In the genomic region with DNA sequence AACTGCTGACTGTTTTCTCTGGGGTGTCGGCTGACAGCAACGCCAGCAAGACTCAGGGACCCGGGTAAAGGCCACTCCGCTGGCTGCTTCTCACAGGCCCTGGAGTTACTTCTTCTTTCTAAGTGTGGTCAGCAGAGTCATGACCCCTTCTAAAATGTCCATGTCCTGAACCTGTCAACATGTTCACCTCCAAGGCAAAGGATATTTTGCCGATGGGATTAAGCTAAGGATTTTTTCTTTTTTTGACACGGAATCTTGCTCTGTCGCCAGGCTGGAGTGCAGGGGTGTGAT, we compare ENCODE assay signal across 18 cellular contexts. TPM values are rescaled to one million over a fixed set of nuclear protein-coding genes. Genes with fewer than 3 reads are reported as not detected.
DNase-seq lines count a peak whose midpoint lies in the region; ATAC-seq and TF ChIP-seq lines count a peak whose summit lies in the region.
"Had no signal": no experiment of that assay in that cellular context is flagged by ENCODE, and none has a peak within 500 bp of the region (broad histone marks: within the 10 kb centered on the region; RNA-seq: fewer than 3 reads in every experiment).

No MANE protein-coding gene starts in this region.

- no peak for ATAC-seq in GM18517 (IDR thresholded peaks at IDR 0.05; ENCODE audit: unreplicated experiment)
- ATAC-seq in psoas muscle, result no peak
- ATAC-seq: Panc1 had no signal

- H3K9me3 Mint-ChIP-seq in IgD-negative memory B cell, result no peaks in the 10 kb centered on the region
- H3K9me3 Mint-ChIP-seq: activated CD4-positive, alpha-beta T cell treated with anti-CD3 and anti-CD28 coated beads, Interleukin-2, amount 10 ng/mL, durations not matched to agents 24 days and 14 days; HFFc6 had no signal

- peak in 4 of 7 donors; percentile 48 to 66 (median 62) for DNase-seq in adrenal gland
- DNase-seq in medulla oblongata (ENCODE audit: extremely low spot score), result peak; percentile 34
- peak in 3 of 49 donors; percentile 9 to 14 (median 13) for DNase-seq in substantia nigra (lab: John Stamatoyannopoulos, UW)
- DNase-seq in uterus, result no peak
- DNase-seq in psoas muscle, result no peak
- no peak for DNase-seq in NCI-H1436 treated with DMSO at 0.1 percent for 48 hours (lab: John Stamatoyannopoulos, UW)
- DNase-seq: activated CD4-positive, alpha-beta T cell treated with anti-CD3 and anti-CD28 coated beads, Interleukin-2, amount 10 ng/mL, durations not matched to agents 24 days and 14 days; activated CD8-positive, alpha-beta memory T cell treated with anti-CD3 and anti-CD28 coated beads, Interleukin-2, amount 50 U/mL, for 48 hours; activated gamma-delta T cell treated with Interleukin-2 at 50 U/mL for 16 hours; HFFc6; midbrain; NCI-H1436; NCI-H2171 treated with DMSO at 0.1 percent for 48 hours; NCI-H774; stimulated activated CD4-positive, alpha-beta T cell treated with anti-CD3 and anti-CD28 coated beads, Interleukin-4, amount 100 ng/mL, for 1 hour had no signal

- H3K36me3 ChIP-seq in adrenal gland (replicated peaks in 1 of 2), result no peaks in the 10 kb centered on the region
- no peaks in the 10 kb centered on the region for H3K36me3 ChIP-seq in uterus
- peaks cover 0 to 2% of the 10 kb centered on the region in 2 donors for H3K36me3 ChIP-seq in psoas muscle (ENCODE audit: insufficient read depth in 1 of 2, low read depth in 1 of 2)

- H3K9me3 ChIP-seq in adrenal gland (replicated peaks in 1 of 3) (no peaks in the 10 kb centered on the region), uterus (no peaks in the 10 kb centered on the region), psoas muscle (no peaks in the 10 kb centered on the region)

- H3K4me1 Mint-ChIP-seq in IgD-negative memory B cell, result peaks cover 5 to 10% (median 9%) of the 10 kb centered on the region in 3 donors

- peak overlapping the region in 1 of 4 donors; percentile 74 for H3K4me3 Mint-ChIP-seq in IgD-negative memory B cell
- H3K4me3 Mint-ChIP-seq: activated CD4-positive, alpha-beta T cell treated with anti-CD3 and anti-CD28 coated beads, Interleukin-2, amount 10 ng/mL, durations not matched to agents 24 days and 14 days; HFFc6 had no signal

- peak overlapping the region; percentile 39 to 96 (median 91) for H3K27ac Mint-ChIP-seq in IgD-negative memory B cell
- H3K27ac Mint-ChIP-seq: activated CD4-positive, alpha-beta T cell treated with anti-CD3 and anti-CD28 coated beads, Interleukin-2, amount 10 ng/mL, durations not matched to agents 24 days and 14 days; HFFc6 had no signal

- H3K27ac ChIP-seq in adrenal gland (peak overlapping the region in 2 of 5 donors; percentile 79 to 81), substantia nigra (ENCODE audit: low read depth, low read length, poor library complexity, severe bottlenecking) (peak overlapping the region; percentile 61), uterus (no peak overlapping the region), psoas muscle (no peak overlapping the region)

- intact Hi-C loops in adrenal gland (cut with DNase I), result no loop called here
- intact Hi-C loops in uterus (cut with DNase I; ENCODE audit: low total_unique reads), result no loop called here
- intact Hi-C loops in psoas muscle (cut with DNase I), result no loop called here

- no peaks in the 10 kb centered on the region for H3K36me3 Mint-ChIP-seq in IgD-negative memory B cell

- peaks cover 6 to 19% of the 10 kb centered on the region in 2 donors for H3K4me1 ChIP-seq in adrenal gland (replicated peaks in 1 of 2)
- no peaks in the 10 kb centered on the region for H3K4me1 ChIP-seq in uterus
- no peaks in the 10 kb centered on the region for H3K4me1 ChIP-seq in psoas muscle

- no peak for TF ChIP-seq POLR2A in adrenal gland (IDR thresholded peaks at IDR 0.05)
- no peak for TF ChIP-seq POLR2A in uterus (IDR thresholded peaks at IDR 0.05)

- H3K27me3 ChIP-seq in adrenal gland (no peaks in the 10 kb centered on the region), uterus (no peaks in the 10 kb centered on the region), psoas muscle (ENCODE audit: insufficient read depth in 3 of 3, low read length in 2 of 3) (no peaks in the 10 kb centered on the region)

- TF ChIP-seq CTCF in adrenal gland (IDR thresholded peaks at IDR 0.05) (no peak), uterus (IDR thresholded peaks at IDR 0.05) (no peak), psoas muscle (IDR thresholded peaks at IDR 0.05) (no peak)

- H3K27me3 Mint-ChIP-seq in IgD-negative memory B cell, result peaks cover 5% of the 10 kb centered on the region
- H3K27me3 Mint-ChIP-seq: activated CD4-positive, alpha-beta T cell treated with anti-CD3 and anti-CD28 coated beads, Interleukin-2, amount 10 ng/mL, durations not matched to agents 24 days and 14 days had no signal

- WGBS in adrenal gland, 4 donors, result 73 to 87% (median 85%) methylated on average over 7 of the region's 7 CpGs
- WGBS in psoas muscle, 3 donors, result 82 to 87% (median 85%) methylated on average over 7 of the region's 7 CpGs

- H3K4me3 ChIP-seq in adrenal gland, result no peak overlapping the region
- no peak overlapping the region for H3K4me3 ChIP-seq in uterus
- H3K4me3 ChIP-seq in psoas muscle, result no peak overlapping the region

RNA-seq across cellular contexts. Expression of gene PEX11G, which starts 7.9 kb away (rescaled TPM):
- polyA plus RNA-seq in IgD-negative memory B cell (2.8 TPM), adrenal gland (10 to 100 TPM in 2 of 3 donors, 1 to 10 TPM in 1; 2.5 to 24.5 (median 24.0) TPM), psoas muscle (1 to 10 TPM; 1.0 to 1.1 (median 1.1) TPM)
- total RNA-seq in adrenal gland (10 to 100 TPM in 5 of 8 donors, 1 to 10 TPM in 3; 4.9 to 17.5 (median 13.8) TPM), uterus (1 to 10 TPM in 2 of 4 donors, not detected in 2; 2.1 to 3.0 TPM), psoas muscle (1 to 10 TPM; 1.1 to 1.4 (median 1.2) TPM)

RNA-seq across cellular contexts. Expression of gene ZNF358, which starts 35.0 kb away (rescaled TPM):
- 1.3 TPM for polyA plus RNA-seq in IgD-negative memory B cell
- total RNA-seq in adrenal gland, result 100 to 1,000 TPM in 5 of 8 donors, 10 to 100 TPM in 3; 56.1 to 113 (median 101) TPM
- 100 to 1,000 TPM in 2 of 3 donors, 10 to 100 TPM in 1; 30.3 to 197 (median 148) TPM for polyA plus RNA-seq in adrenal gland
- total RNA-seq in uterus, result 10 to 100 TPM; 19.1 to 69.1 (median 33.8) TPM
- 100 to 1,000 TPM in 1 of 4 donors, 10 to 100 TPM in 3; 80.4 to 109 (median 90.1) TPM for total RNA-seq in psoas muscle
- 100 to 1,000 TPM in 1 of 3 donors, 10 to 100 TPM in 2; 38.1 to 110 (median 88.9) TPM for polyA plus RNA-seq in psoas muscle

RNA-seq across cellular contexts. Expression of gene MCOLN1, which starts 41.5 kb away (rescaled TPM):
- 5.2 TPM for polyA plus RNA-seq in IgD-negative memory B cell
- 10 to 100 TPM; 27.8 to 100.0 (median 57.1) TPM for total RNA-seq in adrenal gland
- polyA plus RNA-seq in adrenal gland, result 100 to 1,000 TPM in 1 of 3 donors, 10 to 100 TPM in 2; 23.0 to 212 (median 71.4) TPM
- 10 to 100 TPM in 1 of 4 donors, 1 to 10 TPM in 3; 5.6 to 24.7 (median 8.0) TPM for total RNA-seq in uterus
- total RNA-seq in psoas muscle, result 10 to 100 TPM; 15.4 to 23.8 (median 17.0) TPM
- polyA plus RNA-seq in psoas muscle, result 10 to 100 TPM; 15.9 to 28.6 (median 20.2) TPM

RNA-seq across cellular contexts. Expression of gene PNPLA6, which starts 54.6 kb away (rescaled TPM):
- polyA plus RNA-seq in IgD-negative memory B cell (12.5 TPM), adrenal gland (100 to 1,000 TPM in 2 of 3 donors, 10 to 100 TPM in 1; 25.7 to 264 (median 110) TPM), psoas muscle (10 to 100 TPM; 31.8 to 63.8 (median 34.6) TPM)
- total RNA-seq in adrenal gland (100 to 1,000 TPM in 5 of 8 donors, 10 to 100 TPM in 3; 89.4 to 257 (median 121) TPM), uterus (100 to 1,000 TPM in 1 of 4 donors, 10 to 100 TPM in 3; 26.4 to 113 (median 40.4) TPM), psoas muscle (10 to 100 TPM; 53.3 to 72.8 (median 62.7) TPM)

Comparison
In these comparisons a context has a peak if more than half of its experiments do, and no peak if none do; other contexts are left out.
1. DNase-seq: peak in adrenal gland (4 of 7) and medulla oblongata (single experiment); none in uterus (0 of 2), psoas muscle (0 of 2) and NCI-H1436 treated with DMSO at 0.1 percent for 48 hours (single experiment).